In the genomic region with DNA sequence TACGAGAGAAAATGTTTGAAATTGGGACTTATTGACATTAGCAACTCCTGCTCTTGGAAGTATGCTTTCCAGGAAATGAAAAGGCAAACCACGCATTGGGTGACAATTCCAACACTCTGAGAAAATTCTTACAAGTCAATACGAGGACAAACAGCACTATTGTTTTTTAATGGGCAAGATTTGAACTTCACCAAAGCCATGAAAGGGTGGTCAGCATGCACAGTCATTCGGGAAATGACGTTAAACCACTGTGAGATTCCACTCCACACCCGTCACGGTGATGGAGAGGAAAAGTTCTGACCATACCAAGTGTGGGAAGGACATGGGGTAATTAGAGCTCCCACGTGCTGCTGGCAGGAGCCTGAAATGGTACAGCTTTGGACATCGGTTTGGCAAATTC, we compare ENCODE assay signal across 19 cellular contexts. TPM values are rescaled to one million over a fixed set of nuclear protein-coding genes. Genes with fewer than 3 reads are reported as not detected.
"Had no signal": no experiment of that assay in that cellular context is flagged by ENCODE, and none has a peak within 500 bp of the region (broad histone marks: within the 10 kb centered on the region; RNA-seq: fewer than 3 reads in every experiment).

No MANE protein-coding gene starts in this region.

- H3K27me3 ChIP-seq: cardiac muscle cell, neural progenitor cell, pancreas, uterus had no signal

- H3K36me3 ChIP-seq: cardiac muscle cell, neural progenitor cell, pancreas, tibial artery, uterus had no signal

- H3K9me3 ChIP-seq: pancreas, uterus had no signal

- H3K27ac Mint-ChIP-seq: activated CD4-positive, alpha-beta memory T cell treated with anti-CD3 and anti-CD28 coated beads, Interleukin-2, amount 10 ng/mL, durations not matched to agents 7 days and 5 days; activated naive CD4-positive, alpha-beta T cell treated with anti-CD3 and anti-CD28 coated beads for 36 hours; neural progenitor cell; stimulated activated effector memory CD8-positive, alpha-beta T cell treated with anti-CD3 and anti-CD28 coated beads, Interleukin-12 subunit alpha, Interleukin-12 subunit beta, amount 100 ng/mL, for 72 hours; T-helper 2 cell treated with Interferon-gamma antibody and Interleukin-4, amounts not matched to agents 5 μg/mL and 100 μg/mL, for 36 hours had no signal

- H3K4me3 ChIP-seq: cardiac muscle cell, lung, neural progenitor cell, pancreas, tibial artery, uterus had no signal

- H3K4me3 Mint-ChIP-seq: activated CD4-positive, alpha-beta memory T cell treated with anti-CD3 and anti-CD28 coated beads, Interleukin-2, amount 10 ng/mL, durations not matched to agents 7 days and 5 days; activated naive CD4-positive, alpha-beta T cell treated with anti-CD3 and anti-CD28 coated beads for 36 hours; neural progenitor cell; stimulated activated effector memory CD8-positive, alpha-beta T cell treated with anti-CD3 and anti-CD28 coated beads, Interleukin-12 subunit alpha, Interleukin-12 subunit beta, amount 100 ng/mL, for 72 hours had no signal

- ATAC-seq: left colon; pancreas; stimulated activated effector memory CD8-positive, alpha-beta T cell treated with anti-CD3 and anti-CD28 coated beads, Interleukin-12 subunit alpha, Interleukin-12 subunit beta, amount 100 ng/mL, for 72 hours had no signal

- DNase-seq: activated CD4-positive, alpha-beta memory T cell treated with anti-CD3 and anti-CD28 coated beads, Interleukin-2, amount 10 ng/mL, durations not matched to agents 7 days and 5 days; activated CD4-positive, alpha-beta T cell treated with anti-CD3 and anti-CD28 coated beads for 1 hour; activated CD8-positive, alpha-beta memory T cell treated with anti-CD3 and anti-CD28 coated beads, Interleukin-2, amount 50 U/mL, for 4 hours; activated naive CD4-positive, alpha-beta T cell treated with anti-CD3 and anti-CD28 coated beads for 36 hours; effector memory CD4-positive, alpha-beta T cell; glutamatergic neuron; left colon; midbrain; small intestine; SW 1271; tibial artery; uterus had no signal

- H3K36me3 Mint-ChIP-seq: neural progenitor cell had no signal

- H3K4me1 ChIP-seq: neural progenitor cell, uterus had no signal

RNA-seq across cellular contexts. Expression of gene HES5, which starts 44.3 kb away (rescaled TPM):
- total RNA-seq: activated CD4-positive, alpha-beta memory T cell treated with anti-CD3 and anti-CD28 coated beads, Interleukin-2, amount 10 ng/mL, durations not matched to agents 7 days and 5 days; activated naive CD4-positive, alpha-beta T cell treated with anti-CD3 and anti-CD28 coated beads for 36 hours; cardiac muscle cell; epithelial cell of proximal tubule had no signal
- polyA plus RNA-seq: cardiac muscle cell had no signal

RNA-seq across cellular contexts. Expression of gene MMEL1, which starts 58.5 kb away (rescaled TPM):
- total RNA-seq: cardiac muscle cell, epithelial cell of proximal tubule had no signal
- polyA plus RNA-seq: cardiac muscle cell had no signal
